In genomic region chr20:18166241-18166881, GRCh38 we compare ENCODE assay signal across 1 cellular context.
TF ChIP-seq lines count a peak whose summit lies in the region.

No MANE protein-coding gene starts in this region.

TF ChIP-seq in GM23338, 12 proteins besides CTCF, POLR2A, EP300 and RAD21 (continued from another document):
- no peak for TF ChIP-seq ETS1 (IDR thresholded peaks at IDR 0.05)
- no peak for TF ChIP-seq ZNF462 (CRISPR knock-in tag; IDR thresholded peaks at IDR 0.05)
- TF ChIP-seq CREB1 (CRISPR knock-in tag; IDR thresholded peaks at IDR 0.05; ENCODE audit: low read depth) = no peak
- no peak for TF ChIP-seq JUNB (IDR thresholded peaks at IDR 0.05; ENCODE audit: unreplicated experiment)
- TF ChIP-seq REST (IDR thresholded peaks at IDR 0.05; ENCODE audit: unreplicated experiment) = no peak
